ENCODE assay signal across 8 cellular contexts in the genomic region with DNA sequence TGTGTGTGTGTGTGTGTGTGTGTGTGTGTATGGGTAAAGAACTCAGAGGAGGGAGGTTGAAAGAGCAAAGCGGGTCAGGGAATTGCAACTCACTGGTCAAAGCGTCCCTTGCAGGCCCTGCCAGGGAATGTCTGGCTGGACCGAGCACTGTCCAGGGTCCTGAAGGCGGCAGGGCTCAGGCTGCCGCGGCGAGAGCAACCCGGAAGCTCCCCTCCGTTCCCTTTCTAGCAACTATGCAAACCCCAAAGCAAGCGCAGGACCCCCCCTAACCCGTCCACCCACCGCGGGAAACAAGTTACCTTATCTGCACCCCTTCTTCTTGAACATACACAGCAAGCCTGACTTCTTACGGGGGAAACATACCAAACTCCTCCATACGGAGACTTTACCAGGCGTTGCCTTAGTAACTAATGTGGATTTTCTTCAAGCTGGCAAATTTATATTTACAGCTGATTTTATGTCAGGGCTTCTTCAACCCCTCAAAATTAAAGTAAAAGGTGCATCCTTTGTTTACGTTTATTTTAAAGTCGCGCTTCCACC. TPM values are rescaled to one million over a fixed set of nuclear protein-coding genes. Genes with fewer than 3 reads are reported as not detected.
DNase-seq lines count a peak whose midpoint lies in the region; FAIRE-seq and TF ChIP-seq lines count a peak whose summit lies in the region.

No MANE protein-coding gene starts in this region.

- H3K27ac Mint-ChIP-seq in HFFc6: no peak overlapping the region

- peaks cover 5% of the 10 kb centered on the region for H3K9me3 Mint-ChIP-seq in HFFc6

- H3K4me3 Mint-ChIP-seq in HFFc6: no peak overlapping the region

- no peaks in the 10 kb centered on the region for H3K36me3 Mint-ChIP-seq in HFFc6 (ENCODE audit: low read depth)

- H3K36me3 ChIP-seq in GM06990 (ENCODE audit: control insufficient read depth, insufficient read depth, low read length) (no peaks in the 10 kb centered on the region), bronchial epithelial cell (ENCODE audit: control insufficient read depth, insufficient read depth, low read length) (no peaks in the 10 kb centered on the region)

- TF ChIP-seq CTCF in GM06990 (IDR thresholded peaks at IDR 0.05; ENCODE audit: insufficient read depth, low read length, poor library complexity, severe bottlenecking) (no peak), HFFc6 (IDR thresholded peaks at IDR 0.05) (no peak), bronchial epithelial cell (IDR thresholded peaks at IDR 0.05; ENCODE audit: insufficient read depth, low read length, severe bottlenecking) (no peak)

- H3K4me3 ChIP-seq in GM06990 (replicated peaks; ENCODE audit: low read depth, low read length) (no peak overlapping the region), bronchial epithelial cell (ENCODE audit: low read depth, low read length) (no peak overlapping the region)

- H3K27me3 ChIP-seq in GM06990 (replicated peaks; ENCODE audit: control insufficient read depth, insufficient read depth, low read length) (no peaks in the 10 kb centered on the region; the same call in 1 of the 2 replicates), bronchial epithelial cell (ENCODE audit: control insufficient read depth, insufficient read depth, low read length) (peaks cover 19% of the 10 kb centered on the region)

- DNase-seq in GM06990 (ENCODE audit: extremely low read depth, insufficient read length): peak; percentile 44
- peak; percentile 15 for DNase-seq in HFFc6
- DNase-seq in RPMI7951 (ENCODE audit: low read depth): peak; percentile 31
- DNase-seq in bronchial epithelial cell (ENCODE audit: low read depth): peak; percentile 32
- DNase-seq in iris pigment epithelial cell (ENCODE audit: low read depth): peak; percentile 55
- peak; percentile 6 for DNase-seq in stimulated activated CD4-positive, alpha-beta T cell treated with anti-CD3 and anti-CD28 coated beads, Interleukin-1b, Interleukin-23, amount 100 ng/mL, for 48 hours
- no peak for DNase-seq in NCI-H774 (lab: John Stamatoyannopoulos, UW)
- DNase-seq in NAMALWA (ENCODE audit: low spot score): no peak

- no peak for FAIRE-seq in bronchial epithelial cell (lab: Jason Lieb, UNC)

- H3K4me1 Mint-ChIP-seq in HFFc6 (ENCODE audit: low read depth): no peaks in the 10 kb centered on the region

- peaks cover 1% of the 10 kb centered on the region for H3K27me3 Mint-ChIP-seq in HFFc6 (ENCODE audit: insufficient read depth)

RNA-seq across cellular contexts. Expression of a gene that starts 0.5 kb away (rescaled TPM):
- total RNA-seq in HFFc6 (2021; fragmentation: NEBNext Ultra II Directional; extraction: Animal tissue kit (Norgen Biotek cat#: 25700)): not detected
- total RNA-seq in RPMI7951 (2014; rRNA removed; shearing (Covaris generic)): 0.12 TPM in 1 of 2 replicates, not detected in the other
- under 0.01 TPM in 1 of 2 replicates, not detected in the other for total RNA-seq in bronchial epithelial cell

Comparison
In these comparisons a context has a peak if more than half of its experiments do, and no peak if none do; other contexts are left out.
1. DNase-seq: peak in GM06990 (single experiment), HFFc6 (single experiment), RPMI7951 (single experiment), bronchial epithelial cell (single experiment), iris pigment epithelial cell (single experiment) and stimulated activated CD4-positive, alpha-beta T cell treated with anti-CD3 and anti-CD28 coated beads, Interleukin-1b, Interleukin-23, amount 100 ng/mL, for 48 hours (single experiment); none in NCI-H774 (single experiment) and NAMALWA (single experiment).